ENCODE assay signal across 19 cellular contexts in genomic region chr4:79540143-79540542, GRCh38.
"Had no signal": no experiment of that assay in that cellular context is flagged by ENCODE, and none has a peak within 500 bp of the region (broad histone marks: within the 10 kb centered on the region; RNA-seq: fewer than 3 reads in every experiment).

No MANE protein-coding gene starts in this region.

- H3K4me1 ChIP-seq: body of pancreas, heart left ventricle, psoas muscle, right atrium auricular region, transverse colon had no signal

- DNase-seq: activated CD4-positive, alpha-beta T cell treated with anti-CD3 and anti-CD28 coated beads, Interleukin-2, amount 50 U/mL, for 48 hours; activated CD4-positive, CD25-positive, alpha-beta regulatory T cell treated with anti-CD3 and anti-CD28 coated beads, Interleukin-2, amount 50 U/mL, for 72 hours; activated effector memory CD4-positive, alpha-beta T cell treated with anti-CD3 and anti-CD28 coated beads, Interleukin-2, amount 50 U/mL, for 16 hours; activated naive CD4-positive, alpha-beta T cell treated with anti-CD3 and anti-CD28 coated beads, Interleukin-2, amount 10 ng/mL, durations not matched to agents 7 days and 5 days; anterior cingulate cortex; body of pancreas; heart left ventricle; islet precursor cell; left cardiac atrium; mesenchymal stem cell; ovary; psoas muscle; transverse colon; WERI-Rb-1 had no signal

- H3K9me3 ChIP-seq: body of pancreas, neutrophil, ovary, psoas muscle, right atrium auricular region, transverse colon had no signal

- H3K27me3 ChIP-seq: body of pancreas, heart left ventricle, neutrophil, ovary, right atrium auricular region, transverse colon had no signal

- H3K27ac ChIP-seq: body of pancreas, epithelial cell of prostate, heart left ventricle, neutrophil, ovary, psoas muscle, right atrium auricular region, transverse colon, WERI-Rb-1 had no signal

- H3K36me3 ChIP-seq: heart left ventricle, neutrophil, ovary, right atrium auricular region, transverse colon, WERI-Rb-1 had no signal

- H3K4me3 ChIP-seq: body of pancreas, heart left ventricle, ovary, psoas muscle, right atrium auricular region, transverse colon had no signal

- FAIRE-seq: TTC549, urothelium cell line had no signal

- ATAC-seq: body of pancreas, heart left ventricle, left cardiac atrium, psoas muscle had no signal
